In genomic region chr1:6148497-6149241, GRCh38 we compare ENCODE assay signal across 8 cellular contexts. TPM values are rescaled to one million over a fixed set of nuclear protein-coding genes. Genes with fewer than 3 reads are reported as not detected.
DNase-seq lines count a peak whose midpoint lies in the region; ATAC-seq and TF ChIP-seq lines count a peak whose summit lies in the region.

No MANE protein-coding gene starts in this region.

- H3K4me1 ChIP-seq in HAP-1 (0 out of 2 replicates have a peak, but pooled peaks cover 3% of the 10 kb centered on the region), adrenal gland (replicated peaks in 1 of 2) (no peaks in the 10 kb centered on the region)

- ATAC-seq in GM21381 (IDR thresholded peaks at IDR 0.05; ENCODE audit: unreplicated experiment) (no peak), GM18511 (IDR thresholded peaks at IDR 0.05; ENCODE audit: unreplicated experiment) (no peak), GM21423 (IDR thresholded peaks at IDR 0.05; ENCODE audit: unreplicated experiment) (no peak)

- WGBS in adrenal gland, 4 donors = 3 to 10% (median 6%) methylated on average over 12 to 53 of the region's 53 CpGs

- H3K27ac ChIP-seq in adrenal gland = no peak overlapping the region

- H3K9me3 ChIP-seq in HAP-1 (no peaks in the 10 kb centered on the region), adrenal gland (replicated peaks in 1 of 3) (no peaks in the 10 kb centered on the region)

- no peak for TF ChIP-seq CTCF in adrenal gland (IDR thresholded peaks at IDR 0.05)

- intact Hi-C loops in adrenal gland (cut with DNase I) = no loop called here

- in situ Hi-C loops in HAP-1 (cut with MboI; ENCODE audit: low sequenced_read_pairs) = no loop called here

- no peak for TF ChIP-seq POLR2A in adrenal gland (IDR thresholded peaks at IDR 0.05)

- DNase-seq in HAP-1 (ENCODE audit: low spot score in 2 of 2) (peak; percentile 65 to 91), T-helper 1 cell (peak; percentile 35 to 62 (median 61)), adrenal gland (peak; percentile 29 to 64 (median 57)), islet precursor cell (peak; percentile 91)
- DNase-seq in stimulated activated CD8-positive, alpha-beta memory T cell treated with anti-CD3 and anti-CD28 coated beads, Interleukin-12 subunit alpha, Interleukin-12 subunit beta, amount 100 ng/mL, for 1 hour (ENCODE audit: low read depth) = peak; percentile 28

- no peaks in the 10 kb centered on the region for H3K36me3 ChIP-seq in HAP-1 (replicated peaks)
- H3K36me3 ChIP-seq in adrenal gland (replicated peaks in 1 of 2) = no peaks in the 10 kb centered on the region

- H3K27me3 ChIP-seq in HAP-1 (ENCODE audit: low read depth) (no peaks in the 10 kb centered on the region; the same call in 1 of the 2 replicates), adrenal gland (peaks cover 15% of the 10 kb centered on the region)

- H3K4me3 ChIP-seq in HAP-1 = peak overlapping the region; percentile 9
- H3K4me3 ChIP-seq in adrenal gland = peak overlapping the region in 1 of 4 donors; percentile 6

RNA-seq across cellular contexts. Expression of gene CHD5, which starts 31.5 kb away (rescaled TPM):
- 1 to 10 TPM in 3 of 8 donors, under 1 TPM in 3, not detected in 2; 0.07 to 8.9 (median 1.4) TPM for total RNA-seq in adrenal gland
- 10 to 100 TPM in 1 of 3 donors, 1 to 10 TPM in 2; 1.8 to 56.5 (median 4.9) TPM for polyA plus RNA-seq in adrenal gland

RNA-seq across cellular contexts. Expression of gene RPL22, which starts 50.7 kb away (rescaled TPM):
- total RNA-seq in adrenal gland = 100 to 1,000 TPM in 6 of 8 donors, 10 to 100 TPM in 2; 78.5 to 350 (median 225) TPM
- 100 to 1,000 TPM; 737 to 898 (median 819) TPM for polyA plus RNA-seq in adrenal gland

RNA-seq across cellular contexts. Expression of gene RNF207, which starts 57.2 kb away (rescaled TPM):
- 10 to 100 TPM in 5 of 8 donors, 1 to 10 TPM in 3; 2.2 to 16.5 (median 11.3) TPM for total RNA-seq in adrenal gland
- 10 to 100 TPM in 2 of 3 donors, 1 to 10 TPM in 1; 3.8 to 47.4 (median 17.1) TPM for polyA plus RNA-seq in adrenal gland

Comparison
In these comparisons a context has a peak if more than half of its experiments do, and no peak if none do; other contexts are left out.
1. DNase-seq: peak in every context shown above with its lines; median percentile 91 in islet precursor cell; 78 in HAP-1; 61 in T-helper 1 cell; 57 in adrenal gland; 28 in stimulated activated CD8-positive, alpha-beta memory T cell treated with anti-CD3 and anti-CD28 coated beads, Interleukin-12 subunit alpha, Interleukin-12 subunit beta, amount 100 ng/mL, for 1 hour.